14 cellular contexts compared by ENCODE assay signal in the genomic region with DNA sequence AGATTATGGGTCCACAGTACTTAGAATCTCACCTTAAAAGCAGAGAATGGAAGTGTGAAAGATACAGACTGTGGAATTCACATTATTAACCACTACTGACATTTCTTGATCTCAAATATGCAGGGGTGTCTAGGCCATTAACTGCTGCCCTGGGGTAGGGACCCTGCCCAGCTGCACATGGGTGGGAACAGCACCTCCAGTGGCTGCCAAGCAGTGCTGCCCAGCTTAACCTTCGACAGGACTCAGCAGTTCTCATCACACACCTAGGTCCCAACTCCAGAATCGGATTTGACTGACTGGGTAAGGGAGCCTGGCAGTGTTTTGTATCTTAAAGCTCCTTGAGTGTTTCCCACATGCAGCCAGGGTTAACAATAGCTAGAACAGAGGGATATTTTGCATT. TPM values are rescaled to one million over a fixed set of nuclear protein-coding genes. Genes with fewer than 3 reads are reported as not detected.
A peak's percentile ranks its signal among the peaks of the same experiment; 100 is the strongest.
DNase-seq lines count a peak whose midpoint lies in the region; ATAC-seq and TF ChIP-seq lines count a peak whose summit lies in the region.
"Had no signal": no experiment of that assay in that cellular context is flagged by ENCODE, and none has a peak within 500 bp of the region (broad histone marks: within the 10 kb centered on the region; RNA-seq: fewer than 3 reads in every experiment).

No MANE protein-coding gene starts in this region.

- H3K36me3 Mint-ChIP-seq in activated naive CD8-positive, alpha-beta T cell treated with anti-CD3 and anti-CD28 coated beads, Interleukin-2, amount 10 ng/mL, durations not matched to agents 7 days and 5 days: peaks cover 20% of the 10 kb centered on the region
- H3K36me3 Mint-ChIP-seq in activated naive CD8-positive, alpha-beta T cell treated with anti-CD3 and anti-CD28 coated beads for 36 hours: peaks cover 21% of the 10 kb centered on the region
- H3K36me3 Mint-ChIP-seq in T-helper 17 cell (ENCODE audit: low read depth): peaks cover 23% of the 10 kb centered on the region
- H3K36me3 Mint-ChIP-seq in stimulated activated memory B cell treated with anti-CD40 and anti-IgM and Interleukin-4, amounts not matched to agents 10 μg/mL and 1 μg/mL and 100 μg/mL, for 72 hours: peaks cover 75% of the 10 kb centered on the region

- peaks cover 19% of the 10 kb centered on the region for H3K4me1 ChIP-seq in upper lobe of right lung
- H3K4me1 ChIP-seq: prostate gland had no signal

- H3K4me3 ChIP-seq in upper lobe of right lung: no peak overlapping the region
- H3K4me3 ChIP-seq: prostate gland had no signal

- no peak overlapping the region for H3K4me3 Mint-ChIP-seq in activated naive CD8-positive, alpha-beta T cell treated with anti-CD3 and anti-CD28 coated beads, Interleukin-2, amount 10 ng/mL, durations not matched to agents 7 days and 5 days
- no peak overlapping the region for H3K4me3 Mint-ChIP-seq in activated naive CD8-positive, alpha-beta T cell treated with anti-CD3 and anti-CD28 coated beads for 36 hours
- peak overlapping the region; percentile 64 for H3K4me3 Mint-ChIP-seq in T-helper 17 cell
- no peak overlapping the region for H3K4me3 Mint-ChIP-seq in stimulated activated memory B cell treated with anti-CD40 and anti-IgM and Interleukin-4, amounts not matched to agents 10 μg/mL and 1 μg/mL and 100 μg/mL, for 72 hours
- H3K4me3 Mint-ChIP-seq: IgD-negative memory B cell; T-helper 1 cell treated with Interleukin-12 subunit alpha and Interleukin-12 subunit beta and Interleukin-4 antibody, amounts not matched to agents 30 μg/mL and 1 μg/mL, for 36 hours had no signal

- H3K27me3 Mint-ChIP-seq in activated naive CD8-positive, alpha-beta T cell treated with anti-CD3 and anti-CD28 coated beads, Interleukin-2, amount 10 ng/mL, durations not matched to agents 7 days and 5 days: no peaks in the 10 kb centered on the region
- no peaks in the 10 kb centered on the region for H3K27me3 Mint-ChIP-seq in activated naive CD8-positive, alpha-beta T cell treated with anti-CD3 and anti-CD28 coated beads for 36 hours
- no peaks in the 10 kb centered on the region for H3K27me3 Mint-ChIP-seq in T-helper 17 cell
- H3K27me3 Mint-ChIP-seq in stimulated activated memory B cell treated with anti-CD40 and anti-IgM and Interleukin-4, amounts not matched to agents 10 μg/mL and 1 μg/mL and 100 μg/mL, for 72 hours: no peaks in the 10 kb centered on the region
- H3K27me3 Mint-ChIP-seq: IgD-negative memory B cell had no signal

- no peaks in the 10 kb centered on the region for H3K9me3 ChIP-seq in T-helper 17 cell (ENCODE audit: control insufficient read depth, low read length, poor library complexity, severe bottlenecking)
- H3K9me3 ChIP-seq in upper lobe of right lung: no peaks in the 10 kb centered on the region
- H3K9me3 ChIP-seq: prostate gland had no signal

- H3K36me3 ChIP-seq in upper lobe of right lung: peaks cover 91% of the 10 kb centered on the region
- H3K36me3 ChIP-seq: prostate gland had no signal

- H3K27ac ChIP-seq in upper lobe of right lung: no peak overlapping the region
- H3K27ac ChIP-seq: prostate gland had no signal

- peaks cover 2% of the 10 kb centered on the region for H3K4me1 Mint-ChIP-seq in activated naive CD8-positive, alpha-beta T cell treated with anti-CD3 and anti-CD28 coated beads, Interleukin-2, amount 10 ng/mL, durations not matched to agents 7 days and 5 days
- no peaks in the 10 kb centered on the region for H3K4me1 Mint-ChIP-seq in activated naive CD8-positive, alpha-beta T cell treated with anti-CD3 and anti-CD28 coated beads for 36 hours
- H3K4me1 Mint-ChIP-seq in T-helper 17 cell: peaks cover 6% of the 10 kb centered on the region
- H3K4me1 Mint-ChIP-seq in stimulated activated memory B cell treated with anti-CD40 and anti-IgM and Interleukin-4, amounts not matched to agents 10 μg/mL and 1 μg/mL and 100 μg/mL, for 72 hours: no peaks in the 10 kb centered on the region
- H3K4me1 Mint-ChIP-seq: IgD-negative memory B cell had no signal

- peak; percentile 17 for ATAC-seq in activated naive CD8-positive, alpha-beta T cell treated with anti-CD3 and anti-CD28 coated beads, Interleukin-2, amount 10 ng/mL, durations not matched to agents 7 days and 5 days (ENCODE audit: low read depth)
- ATAC-seq in T-helper 17 cell: no peak
- no peak for ATAC-seq in upper lobe of right lung
- no peak for ATAC-seq in stimulated activated memory B cell treated with anti-CD40 and anti-IgM and Interleukin-4, amounts not matched to agents 10 μg/mL and 1 μg/mL and 100 μg/mL, for 72 hours
- no peak for ATAC-seq in GM21717 (IDR thresholded peaks at IDR 0.05; ENCODE audit: unreplicated experiment)

- peak overlapping the region; percentile 27 for H3K27ac Mint-ChIP-seq in activated naive CD8-positive, alpha-beta T cell treated with anti-CD3 and anti-CD28 coated beads, Interleukin-2, amount 10 ng/mL, durations not matched to agents 7 days and 5 days
- no peak overlapping the region for H3K27ac Mint-ChIP-seq in activated naive CD8-positive, alpha-beta T cell treated with anti-CD3 and anti-CD28 coated beads for 36 hours
- peak overlapping the region; percentile 91 for H3K27ac Mint-ChIP-seq in T-helper 17 cell
- H3K27ac Mint-ChIP-seq in stimulated activated memory B cell treated with anti-CD40 and anti-IgM and Interleukin-4, amounts not matched to agents 10 μg/mL and 1 μg/mL and 100 μg/mL, for 72 hours: no peak overlapping the region
- H3K27ac Mint-ChIP-seq: T-helper 1 cell treated with Interleukin-12 subunit alpha and Interleukin-12 subunit beta and Interleukin-4 antibody, amounts not matched to agents 30 μg/mL and 1 μg/mL, for 36 hours had no signal

- TF ChIP-seq CTCF in upper lobe of right lung (IDR thresholded peaks at IDR 0.05): peak; percentile 9

- POLR2A ChIA-PET in activated naive CD8-positive, alpha-beta T cell treated with anti-CD3 and anti-CD28 coated beads, Interleukin-2, amount 10 ng/mL, durations not matched to agents 7 days and 5 days (lab: Charles Lee): no interaction called here

- no peak for DNase-seq in activated naive CD8-positive, alpha-beta T cell treated with anti-CD3 and anti-CD28 coated beads, Interleukin-2, amount 10 ng/mL, durations not matched to agents 7 days and 5 days
- no peak for DNase-seq in activated naive CD8-positive, alpha-beta T cell treated with anti-CD3 and anti-CD28 coated beads for 36 hours
- DNase-seq in T-helper 17 cell (no peak), erythroblast (lab: John Stamatoyannopoulos, UW) (peak; percentile 39 to 53), upper lobe of right lung (no peak)
- DNase-seq in activated T-cell treated with anti-CD3 and anti-CD28 coated beads, Interleukin-2, amount 50 U/mL, for 1 hour: no peak
- DNase-seq: activated CD4-positive, alpha-beta T cell treated with anti-CD3 and anti-CD28 coated beads for 4 hours; AML-193; NCI-H1436 had no signal

- TF ChIP-seq POLR2A in erythroblast (IDR thresholded peaks at IDR 0.05; ENCODE audit: low read length): no peak

- no peaks in the 10 kb centered on the region for H3K9me3 Mint-ChIP-seq in activated naive CD8-positive, alpha-beta T cell treated with anti-CD3 and anti-CD28 coated beads, Interleukin-2, amount 10 ng/mL, durations not matched to agents 7 days and 5 days
- no peaks in the 10 kb centered on the region for H3K9me3 Mint-ChIP-seq in activated naive CD8-positive, alpha-beta T cell treated with anti-CD3 and anti-CD28 coated beads for 36 hours
- H3K9me3 Mint-ChIP-seq in stimulated activated memory B cell treated with anti-CD40 and anti-IgM and Interleukin-4, amounts not matched to agents 10 μg/mL and 1 μg/mL and 100 μg/mL, for 72 hours: no peaks in the 10 kb centered on the region
- H3K9me3 Mint-ChIP-seq: IgD-negative memory B cell; T-helper 1 cell treated with Interleukin-12 subunit alpha and Interleukin-12 subunit beta and Interleukin-4 antibody, amounts not matched to agents 30 μg/mL and 1 μg/mL, for 36 hours had no signal

- H3K27me3 ChIP-seq in upper lobe of right lung: no peaks in the 10 kb centered on the region

- intact Hi-C loops in upper lobe of right lung (cut with DNase I): no loop called here

RNA-seq across cellular contexts. Expression of gene ERFE, which starts 14.9 kb away (rescaled TPM):
- under 1 TPM in 1 of 2 experiments, not detected in 1; 0.42 TPM for total RNA-seq in activated naive CD8-positive, alpha-beta T cell treated with anti-CD3 and anti-CD28 coated beads, Interleukin-2, amount 10 ng/mL, durations not matched to agents 7 days and 5 days
- under 1 TPM; 0.27 to 0.34 TPM for total RNA-seq in activated naive CD8-positive, alpha-beta T cell treated with anti-CD3 and anti-CD28 coated beads for 36 hours
- total RNA-seq in T-helper 17 cell (not detected), upper lobe of right lung (not detected)

RNA-seq across cellular contexts. Expression of gene ILKAP, which starts 29.8 kb away (rescaled TPM):
- 10 to 100 TPM; 56.3 to 59.1 TPM for total RNA-seq in activated naive CD8-positive, alpha-beta T cell treated with anti-CD3 and anti-CD28 coated beads, Interleukin-2, amount 10 ng/mL, durations not matched to agents 7 days and 5 days
- total RNA-seq in activated naive CD8-positive, alpha-beta T cell treated with anti-CD3 and anti-CD28 coated beads for 36 hours: 10 to 100 TPM; 52.9 to 54.7 TPM
- 100 to 1,000 TPM; 114 to 123 TPM for total RNA-seq in T-helper 17 cell
- total RNA-seq in upper lobe of right lung: 47.2 TPM

RNA-seq across cellular contexts. Expression of gene KLHL30, which starts 35.2 kb away (rescaled TPM):
- total RNA-seq in activated naive CD8-positive, alpha-beta T cell treated with anti-CD3 and anti-CD28 coated beads, Interleukin-2, amount 10 ng/mL, durations not matched to agents 7 days and 5 days: not detected
- not detected for total RNA-seq in activated naive CD8-positive, alpha-beta T cell treated with anti-CD3 and anti-CD28 coated beads for 36 hours
- total RNA-seq in T-helper 17 cell: not detected
- total RNA-seq in upper lobe of right lung: 0.90 TPM

Comparison
In these comparisons a context has a peak if more than half of its experiments do, and no peak if none do; other contexts are left out.
1. H3K27ac Mint-ChIP-seq: peak in activated naive CD8-positive, alpha-beta T cell treated with anti-CD3 and anti-CD28 coated beads, Interleukin-2, amount 10 ng/mL, durations not matched to agents 7 days and 5 days (single experiment) and T-helper 17 cell (single experiment); none in activated naive CD8-positive, alpha-beta T cell treated with anti-CD3 and anti-CD28 coated beads for 36 hours (single experiment) and stimulated activated memory B cell treated with anti-CD40 and anti-IgM and Interleukin-4, amounts not matched to agents 10 μg/mL and 1 μg/mL and 100 μg/mL, for 72 hours (single experiment).
2. DNase-seq: peak in erythroblast (2 of 2); none in activated naive CD8-positive, alpha-beta T cell treated with anti-CD3 and anti-CD28 coated beads, Interleukin-2, amount 10 ng/mL, durations not matched to agents 7 days and 5 days (single experiment), activated naive CD8-positive, alpha-beta T cell treated with anti-CD3 and anti-CD28 coated beads for 36 hours (single experiment), T-helper 17 cell (0 of 3), upper lobe of right lung (single experiment) and activated T-cell treated with anti-CD3 and anti-CD28 coated beads, Interleukin-2, amount 50 U/mL, for 1 hour (single experiment).